Comparison of ENCODE assay signal across 8 cellular contexts in the genomic region with DNA sequence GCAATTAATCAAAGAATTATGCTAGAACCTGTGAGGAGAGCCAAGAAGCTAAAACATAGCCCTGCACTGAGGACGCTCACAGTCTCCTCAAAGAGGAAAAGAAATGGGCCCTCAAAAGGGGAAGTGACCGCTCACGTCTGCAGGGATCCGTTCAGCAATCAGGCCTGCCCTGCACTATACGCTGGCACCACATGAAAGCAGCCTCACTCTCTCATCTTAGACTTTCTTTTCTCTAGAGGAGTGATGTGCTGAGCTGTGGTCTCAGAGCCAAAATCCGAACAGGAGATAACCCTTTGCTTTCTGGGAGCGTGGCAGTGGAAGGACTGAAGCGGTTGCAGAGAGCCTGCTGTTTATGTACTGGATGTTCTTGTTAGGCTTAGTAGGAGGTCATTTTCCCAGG. TPM values are rescaled to one million over a fixed set of nuclear protein-coding genes. Genes with fewer than 3 reads are reported as not detected.
DNase-seq lines count a peak whose midpoint lies in the region; ATAC-seq and TF ChIP-seq lines count a peak whose summit lies in the region.

No MANE protein-coding gene starts in this region.

- H3K27ac ChIP-seq in right atrium auricular region (no peak overlapping the region), transverse colon (peak overlapping the region in 1 of 4 donors; percentile 51)

- H3K9me3 ChIP-seq in right atrium auricular region (no peaks in the 10 kb centered on the region), transverse colon (no peaks in the 10 kb centered on the region), HAP-1 (no peaks in the 10 kb centered on the region)

- peaks cover 8% of the 10 kb centered on the region for H3K36me3 Mint-ChIP-seq in activated T-helper 17 cell treated with anti-CD3 and anti-CD28 coated beads, Interleukin-2, amount 50 U/mL, for 72 hours (ENCODE audit: low read depth)

- peaks cover 0 to 5% of the 10 kb centered on the region in 2 donors for H3K4me1 ChIP-seq in right atrium auricular region
- H3K4me1 ChIP-seq in transverse colon: peaks cover 0 to 9% (median 0%) of the 10 kb centered on the region in 4 donors
- no peaks in the 10 kb centered on the region for H3K4me1 ChIP-seq in HAP-1

- ATAC-seq in Right ventricle myocardium superior (ENCODE audit: poor library complexity) (peak; percentile 33), HG03575 (IDR thresholded peaks at IDR 0.05; ENCODE audit: extremely low read depth, insufficient number of reproducible peaks, low FRiP score, unreplicated experiment) (peak; percentile 28), HG03378 (IDR thresholded peaks at IDR 0.05; ENCODE audit: unreplicated experiment) (no peak)
- peak; percentile 19 for ATAC-seq in activated T-helper 17 cell treated with anti-CD3 and anti-CD28 coated beads, Interleukin-2, amount 50 U/mL, for 72 hours (replicated peaks)

- H3K27ac Mint-ChIP-seq in activated T-helper 17 cell treated with anti-CD3 and anti-CD28 coated beads, Interleukin-2, amount 50 U/mL, for 72 hours: peak overlapping the region; percentile 97

- TF ChIP-seq EP300 in transverse colon (IDR thresholded peaks at IDR 0.05; ENCODE audit: low read depth): no peak

- peaks cover 49% of the 10 kb centered on the region for H3K4me1 Mint-ChIP-seq in activated T-helper 17 cell treated with anti-CD3 and anti-CD28 coated beads, Interleukin-2, amount 50 U/mL, for 72 hours

- H3K9me3 Mint-ChIP-seq in activated T-helper 17 cell treated with anti-CD3 and anti-CD28 coated beads, Interleukin-2, amount 50 U/mL, for 72 hours: no peaks in the 10 kb centered on the region

- no peak overlapping the region for H3K4me3 ChIP-seq in right atrium auricular region
- no peak overlapping the region for H3K4me3 ChIP-seq in transverse colon
- no peak overlapping the region for H3K4me3 ChIP-seq in HAP-1

- DNase-seq in Right ventricle myocardium superior: no peak
- DNase-seq in right atrium auricular region (ENCODE audit: low spot score): no peak
- DNase-seq in transverse colon: peak; percentile 46
- DNase-seq in HAP-1 (ENCODE audit: low spot score in 2 of 2): no peak
- no peak for DNase-seq in NCI-H1930 (lab: John Stamatoyannopoulos, UW)

- in situ Hi-C loops in transverse colon (cut with MboI; ENCODE audit: low pct_ligation_motif_present in 1 of 4, low pct_unique_long_range_greater_than_20kb in 1 of 4, low sequenced_read_pairs in 3 of 4) (no loop called here), HAP-1 (cut with MboI; ENCODE audit: low sequenced_read_pairs) (no loop called here)

- no peaks in the 10 kb centered on the region for H3K36me3 ChIP-seq in right atrium auricular region
- H3K36me3 ChIP-seq in transverse colon: no peaks in the 10 kb centered on the region
- H3K36me3 ChIP-seq in HAP-1 (replicated peaks): no peaks in the 10 kb centered on the region

- H3K4me3 Mint-ChIP-seq in activated T-helper 17 cell treated with anti-CD3 and anti-CD28 coated beads, Interleukin-2, amount 50 U/mL, for 72 hours: peak overlapping the region; percentile 87

- TF ChIP-seq CTCF in right atrium auricular region (IDR thresholded peaks at IDR 0.05): no peak
- no peak for TF ChIP-seq CTCF in transverse colon (IDR thresholded peaks at IDR 0.05)

- H3K27me3 Mint-ChIP-seq in activated T-helper 17 cell treated with anti-CD3 and anti-CD28 coated beads, Interleukin-2, amount 50 U/mL, for 72 hours: no peaks in the 10 kb centered on the region

- no peak for TF ChIP-seq POLR2A in transverse colon (IDR thresholded peaks at IDR 0.05)

- H3K27me3 ChIP-seq in right atrium auricular region: no peaks in the 10 kb centered on the region
- no peaks in the 10 kb centered on the region for H3K27me3 ChIP-seq in transverse colon
- H3K27me3 ChIP-seq in HAP-1 (ENCODE audit: low read depth): peaks cover 12% of the 10 kb centered on the region

- WGBS in transverse colon (ENCODE audit: low coverage in 1 of 2), 2 donors: 71% methylated on average over 8 of the region's 8 CpGs; no CpG with 5 or more reads in 1 of the 2 donors

- intact Hi-C loops in Right ventricle myocardium superior (cut with DNase I) (no loop called here), transverse colon (cut with DNase I; ENCODE audit: low total_unique reads) (no loop called here)

RNA-seq across cellular contexts. Expression of a gene that starts 6.3 kb away (rescaled TPM):
- 2.3 TPM for total RNA-seq in Right ventricle myocardium superior
- under 1 TPM; 0.16 to 0.30 TPM for total RNA-seq in right atrium auricular region
- total RNA-seq in activated T-helper 17 cell treated with anti-CD3 and anti-CD28 coated beads, Interleukin-2, amount 50 U/mL, for 72 hours: 1,000 to 10,000 TPM; 1,342 to 1,348 TPM
- 1 to 10 TPM in 1 of 4 donors, under 1 TPM in 1, not detected in 2; 0.79 to 1.1 TPM for total RNA-seq in transverse colon

RNA-seq across cellular contexts. Expression of a gene that starts 20.4 kb away (rescaled TPM):
- 64.3 TPM for total RNA-seq in Right ventricle myocardium superior
- 10 to 100 TPM; 27.4 to 30.1 TPM for total RNA-seq in right atrium auricular region
- 100 to 1,000 TPM; 157 to 253 TPM for total RNA-seq in activated T-helper 17 cell treated with anti-CD3 and anti-CD28 coated beads, Interleukin-2, amount 50 U/mL, for 72 hours
- 10 to 100 TPM; 45.0 to 80.7 (median 64.7) TPM for total RNA-seq in transverse colon

Comparison
In these comparisons a context has a peak if more than half of its experiments do, and no peak if none do; other contexts are left out.
1. RNA of a gene that starts 6.3 kb away (total RNA-seq): 1,342 to 1,348 TPM in activated T-helper 17 cell treated with anti-CD3 and anti-CD28 coated beads, Interleukin-2, amount 50 U/mL, for 72 hours; 2.3 TPM in Right ventricle myocardium superior (single experiment), 0.79 to 1.1 TPM in transverse colon and 0.16 to 0.30 TPM in right atrium auricular region; every median in the first group is over 100 times any median in the second.